In the genomic region with DNA sequence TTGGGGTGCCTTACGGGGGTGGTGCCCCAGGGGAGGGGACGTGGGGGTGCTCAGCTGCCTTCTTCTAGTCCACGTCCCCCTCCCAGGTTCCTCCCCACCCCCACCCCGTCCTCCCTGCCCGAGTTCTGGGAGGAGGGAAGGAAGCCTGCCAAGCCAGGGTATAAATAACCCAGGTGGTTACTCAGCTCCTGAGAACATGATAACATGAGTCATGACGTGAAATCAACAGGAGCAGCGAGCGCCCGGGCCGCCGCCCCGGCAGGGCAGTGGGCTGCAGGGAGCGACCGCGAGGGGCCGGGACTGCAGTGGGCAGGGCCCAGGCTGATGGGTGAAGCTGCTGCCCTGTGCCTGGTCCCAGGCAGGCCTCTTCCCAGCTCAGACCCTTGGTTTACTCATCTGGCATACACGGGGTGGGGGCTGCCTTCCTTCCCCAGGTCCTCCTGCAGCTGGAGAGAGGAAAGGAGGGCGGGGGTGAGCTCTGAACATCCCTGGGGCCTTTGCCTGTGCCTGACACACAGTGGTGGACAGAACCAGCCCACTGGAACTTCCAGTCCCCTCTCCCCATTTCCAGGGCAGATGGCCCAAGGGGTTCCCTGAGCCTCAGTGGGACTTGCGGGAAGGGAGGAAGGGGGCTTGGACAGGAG, we compare ENCODE assay signal across 9 cellular contexts. TPM values are rescaled to one million over a fixed set of nuclear protein-coding genes. Genes with fewer than 3 reads are reported as not detected.
DNase-seq lines count a peak whose midpoint lies in the region; ATAC-seq, FAIRE-seq and TF ChIP-seq lines count a peak whose summit lies in the region.
"Had no signal": no experiment of that assay in that cellular context is flagged by ENCODE, and none has a peak within 500 bp of the region (broad histone marks: within the 10 kb centered on the region; RNA-seq: fewer than 3 reads in every experiment).

No MANE protein-coding gene starts in this region.

- H3K27me3 Mint-ChIP-seq in astrocyte (ENCODE audit: low read depth, unreplicated experiment) = no peaks in the 10 kb centered on the region

- no peaks in the 10 kb centered on the region for H3K36me3 ChIP-seq in astrocyte (ENCODE audit: insufficient read depth, low read length)
- no peaks in the 10 kb centered on the region for H3K36me3 ChIP-seq in subcutaneous abdominal adipose tissue (ENCODE audit: control insufficient read depth in 5 of 5, insufficient read depth in 5 of 5, low read length in 5 of 5)

- H3K27ac Mint-ChIP-seq in astrocyte (ENCODE audit: unreplicated experiment) = no peak overlapping the region

- peak; percentile 33 for DNase-seq in NCI-H1436 (lab: John Stamatoyannopoulos, UW)
- DNase-seq in NCI-H1436 treated with DMSO at 0.1 percent for 48 hours (lab: John Stamatoyannopoulos, UW) = no peak
- peak; percentile 69 for DNase-seq in NCI-H2171 treated with DMSO at 0.1 percent for 48 hours (lab: John Stamatoyannopoulos, UW)
- peak; percentile 81 for DNase-seq in astrocyte (ENCODE audit: low read depth)
- DNase-seq in iPS-NIHi7 (ENCODE audit: extremely low spot score) = peak; percentile 72
- no peak for DNase-seq in central memory CD4-positive, alpha-beta T cell

- H3K9ac ChIP-seq in astrocyte (ENCODE audit: low read length) (peak overlapping the region; percentile 81), subcutaneous abdominal adipose tissue (ENCODE audit: low read length in 5 of 5) (peak overlapping the region in 2 of 5 donors; percentile 10 to 16)

- peaks cover 15% of the 10 kb centered on the region for H3K4me1 Mint-ChIP-seq in astrocyte (ENCODE audit: low read depth, unreplicated experiment)

- H3K4me3 ChIP-seq in astrocyte (ENCODE audit: insufficient read depth, low read depth, low read length) = no peak overlapping the region
- H3K4me3 ChIP-seq in subcutaneous abdominal adipose tissue (ENCODE audit: low read depth in 1 of 5, low read length in 5 of 5) = peak overlapping the region in 1 of 5 donors; percentile 29

- no peak for FAIRE-seq in astrocyte (lab: Jason Lieb, UNC)

- no peak overlapping the region for H2AFZ ChIP-seq in astrocyte (ENCODE audit: low read depth, low read length)

- H3K36me3 Mint-ChIP-seq in astrocyte (ENCODE audit: low read depth, unreplicated experiment) = no peaks in the 10 kb centered on the region
- H3K36me3 Mint-ChIP-seq: CD8-positive, alpha-beta memory T cell had no signal

- no peak for ATAC-seq in GM21423 (IDR thresholded peaks at IDR 0.05; ENCODE audit: unreplicated experiment)

- H4K20me1 ChIP-seq in astrocyte (ENCODE audit: insufficient read depth, low read length) = no peaks in the 10 kb centered on the region

- H3K9me3 ChIP-seq in astrocyte (ENCODE audit: insufficient read depth, low read depth, low read length) = no peaks in the 10 kb centered on the region
- no peaks in the 10 kb centered on the region for H3K9me3 ChIP-seq in subcutaneous abdominal adipose tissue (ENCODE audit: control insufficient read depth in 5 of 5, low read length in 5 of 5)

- H3K27ac ChIP-seq in astrocyte (ENCODE audit: low read depth, low read length) (peak overlapping the region; percentile 75), subcutaneous abdominal adipose tissue (ENCODE audit: low read depth, low read length) (peak overlapping the region; percentile 57)

- no peak overlapping the region for H3K4me3 Mint-ChIP-seq in astrocyte (ENCODE audit: unreplicated experiment)

- H3K4me2 ChIP-seq in astrocyte (ENCODE audit: low read length) = peak overlapping the region; percentile 78

- H3K27me3 ChIP-seq in astrocyte (ENCODE audit: insufficient read depth, low read length) = no peaks in the 10 kb centered on the region
- peaks cover 4 to 50% (median 16%) of the 10 kb centered on the region in 5 donors for H3K27me3 ChIP-seq in subcutaneous abdominal adipose tissue (ENCODE audit: control insufficient read depth in 5 of 5, insufficient read depth in 4 of 5, low read length in 5 of 5)

- H3K4me1 ChIP-seq in astrocyte (ENCODE audit: insufficient read depth, low read length) = peaks cover 36% of the 10 kb centered on the region
- H3K4me1 ChIP-seq in subcutaneous abdominal adipose tissue (ENCODE audit: control insufficient read depth in 5 of 5, insufficient read depth in 5 of 5, low read length in 5 of 5) = peaks cover 4 to 51% (median 20%) of the 10 kb centered on the region in 5 donors

- H3K79me2 ChIP-seq in astrocyte (ENCODE audit: insufficient read depth, low read length) = no peaks in the 10 kb centered on the region

- H3K9me3 Mint-ChIP-seq in astrocyte (ENCODE audit: unreplicated experiment) = no peaks in the 10 kb centered on the region
- H3K9me3 Mint-ChIP-seq: CD8-positive, alpha-beta memory T cell had no signal

- TF ChIP-seq CTCF in astrocyte (IDR thresholded peaks at IDR 0.05; ENCODE audit: insufficient read depth, low read depth, low read length) = no peak

RNA-seq across cellular contexts. Expression of gene PDGFB, which starts 8.8 kb away (rescaled TPM):
- total RNA-seq in astrocyte = 17.0 and 27.3 TPM in 2 replicates

Comparison
In these comparisons a context has a peak if more than half of its experiments do, and no peak if none do; other contexts are left out.
1. DNase-seq: peak in NCI-H1436 (single experiment), NCI-H2171 treated with DMSO at 0.1 percent for 48 hours (single experiment), astrocyte (single experiment) and iPS-NIHi7 (single experiment); none in NCI-H1436 treated with DMSO at 0.1 percent for 48 hours (single experiment) and central memory CD4-positive, alpha-beta T cell (single experiment).